11 cellular contexts compared by ENCODE assay signal in the genomic region with DNA sequence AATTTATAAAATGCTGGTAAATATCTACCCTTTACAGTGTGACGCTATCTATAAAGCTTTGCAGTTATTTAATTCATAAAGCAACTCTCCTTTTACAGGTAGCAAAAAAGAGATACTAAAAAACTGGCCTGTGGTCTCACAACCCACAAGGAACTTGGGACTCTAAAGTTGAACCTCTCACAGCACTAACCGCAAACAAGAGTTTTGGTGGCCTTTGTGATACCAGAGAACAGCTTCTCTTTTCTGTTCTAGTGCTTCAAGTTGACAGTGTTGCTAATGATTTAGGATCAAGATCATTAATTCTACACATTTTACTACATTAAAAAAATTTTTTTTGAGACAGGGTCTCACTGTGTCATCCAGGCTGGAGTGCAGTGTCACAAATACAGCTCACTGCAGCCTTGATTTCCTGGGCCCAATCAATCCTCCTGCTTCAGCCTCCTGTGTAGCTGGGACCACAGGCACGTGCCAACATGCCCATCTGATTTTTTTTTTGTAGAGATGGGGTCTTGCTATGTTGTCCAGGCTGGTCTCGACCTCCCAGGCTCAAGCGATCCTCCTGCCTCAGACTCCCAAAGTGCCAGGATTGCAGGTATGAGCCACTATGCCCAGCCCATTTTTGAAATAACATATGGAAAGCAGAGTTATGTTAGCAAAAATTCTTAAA. TPM values are rescaled to one million over a fixed set of nuclear protein-coding genes. Genes with fewer than 3 reads are reported as not detected.
A peak's percentile ranks its signal among the peaks of the same experiment; 100 is the strongest.
DNase-seq lines count a peak whose midpoint lies in the region; ATAC-seq and TF ChIP-seq lines count a peak whose summit lies in the region.
"Had no signal": no experiment of that assay in that cellular context is flagged by ENCODE, and none has a peak within 500 bp of the region (broad histone marks: within the 10 kb centered on the region; RNA-seq: fewer than 3 reads in every experiment).

No MANE protein-coding gene starts in this region.

- ATAC-seq in GM18861 (IDR thresholded peaks at IDR 0.05; ENCODE audit: unreplicated experiment) (peak; percentile 53), GM21737 (IDR thresholded peaks at IDR 0.05; ENCODE audit: unreplicated experiment) (peak; percentile 71), HG03442 (IDR thresholded peaks at IDR 0.05; ENCODE audit: unreplicated experiment) (peak; percentile 61), aorta (ENCODE audit: low FRiP score) (no peak)
- ATAC-seq: SK-N-SH treated with all-trans-retinoic acid at 6 μM for 48 hours had no signal

- no peak for TF ChIP-seq CTCF in brain microvascular endothelial cell (IDR thresholded peaks at IDR 0.05; ENCODE audit: low read depth, low read length, missing control alignments)

- H3K27me3 ChIP-seq in brain microvascular endothelial cell (replicated peaks) (no peaks in the 10 kb centered on the region), aorta (ENCODE audit: control insufficient read depth in 1 of 2, insufficient read depth in 2 of 2, low read length in 1 of 2) (peaks cover 0 to 2% of the 10 kb centered on the region in 2 donors)

- DNase-seq in brain microvascular endothelial cell (no peak), posterior cingulate gyrus (no peak), HPDE6-E6E7 (ENCODE audit: extremely low spot score) (no peak), NCI-H1694 treated with DMSO at 0.1 percent for 48 hours (lab: John Stamatoyannopoulos, UW) (no peak), aorta (no peak)
- DNase-seq: activated naive CD8-positive, alpha-beta T cell treated with anti-CD3 and anti-CD28 coated beads for 36 hours; Karpas-422 had no signal

- no peak overlapping the region for H3K4me3 ChIP-seq in brain microvascular endothelial cell (ENCODE audit: low read depth, low read length)
- no peak overlapping the region for H3K4me3 ChIP-seq in aorta (ENCODE audit: low read length in 2 of 2)

- H3K27ac ChIP-seq in brain microvascular endothelial cell (peak overlapping the region; percentile 88), aorta (ENCODE audit: low read depth in 1 of 2, low read length in 2 of 2) (no peak overlapping the region)

- 90 to 91% methylated on average over 5 of the region's 5 CpGs for WGBS in aorta, 2 donors

- H3K36me3 ChIP-seq in brain microvascular endothelial cell (replicated peaks) (no peaks in the 10 kb centered on the region), aorta (ENCODE audit: control insufficient read depth in 1 of 2, insufficient read depth in 2 of 2, low read length in 1 of 2) (no peaks in the 10 kb centered on the region)

- intact Hi-C loops in posterior cingulate gyrus (cut with DNase I) (no loop called here), aorta (cut with DNase I) (no loop called here)

- H3K4me1 ChIP-seq in aorta (ENCODE audit: control insufficient read depth in 1 of 2, insufficient read depth in 2 of 2, low read length in 2 of 2), result peaks cover 0 to 2% of the 10 kb centered on the region in 2 donors

- in situ Hi-C loops in brain microvascular endothelial cell (cut with HindIII; ENCODE audit: low pct_ligation_motif_present, low sequenced_read_pairs), result no loop called here

- peaks cover 2% of the 10 kb centered on the region for H3K9me3 ChIP-seq in aorta (ENCODE audit: control insufficient read depth, low read length)

RNA-seq across cellular contexts. Expression of a gene that starts 56.0 kb away (rescaled TPM):
- total RNA-seq in aorta, result 1 to 10 TPM; 2.4 to 2.9 TPM
- polyA plus RNA-seq in aorta, result under 1 TPM in 1 of 2 donors, not detected in 1; 0.10 TPM
- total RNA-seq: activated naive CD8-positive, alpha-beta T cell treated with anti-CD3 and anti-CD28 coated beads for 36 hours had no signal
